ENCODE assay signal across 17 cellular contexts in genomic region chr13:73861136-73861535, GRCh38.
A peak's percentile ranks its signal among the peaks of the same experiment; 100 is the strongest.
DNase-seq lines count a peak whose midpoint lies in the region; ATAC-seq and TF ChIP-seq lines count a peak whose summit lies in the region.
"Had no signal": no experiment of that assay in that cellular context is flagged by ENCODE, and none has a peak within 500 bp of the region (broad histone marks: within the 10 kb centered on the region; RNA-seq: fewer than 3 reads in every experiment).

No MANE protein-coding gene starts in this region.

- peaks cover 31% of the 10 kb centered on the region for H3K79me2 ChIP-seq in DND-41 (ENCODE audit: insufficient read depth, low read length)

- H3K9me3 Mint-ChIP-seq in activated T-cell treated with anti-CD3 and anti-CD28 coated beads, Interleukin-2, amount 50 U/mL, for 24 hours, result no peaks in the 10 kb centered on the region
- H3K9me3 Mint-ChIP-seq in activated T-helper 17 cell treated with anti-CD3 and anti-CD28 coated beads, Interleukin-2, amount 50 U/mL, for 72 hours, result no peaks in the 10 kb centered on the region
- no peaks in the 10 kb centered on the region for H3K9me3 Mint-ChIP-seq in stimulated activated effector memory CD8-positive, alpha-beta T cell treated with anti-CD3 and anti-CD28 coated beads, Interleukin-12 subunit alpha, Interleukin-12 subunit beta, amount 100 ng/mL, for 72 hours

- H3K4me3 ChIP-seq in DND-41 (ENCODE audit: low read depth in 1 of 2, low read length in 2 of 2), result no peak overlapping the region
- no peak overlapping the region for H3K4me3 ChIP-seq in esophagus muscularis mucosa
- no peak overlapping the region for H3K4me3 ChIP-seq in prostate gland
- H3K4me3 ChIP-seq: GM23248 had no signal

- ATAC-seq in DND-41 (ENCODE audit: insufficient read depth, low read depth) (0 out of 3 replicates have a peak, but pooled peaks have one; percentile 39), GM18858 (IDR thresholded peaks at IDR 0.05; ENCODE audit: unreplicated experiment) (no peak)
- ATAC-seq in activated T-helper 17 cell treated with anti-CD3 and anti-CD28 coated beads, Interleukin-2, amount 50 U/mL, for 72 hours (replicated peaks), result peak; percentile 45
- no peak for ATAC-seq in stimulated activated effector memory CD8-positive, alpha-beta T cell treated with anti-CD3 and anti-CD28 coated beads, Interleukin-12 subunit alpha, Interleukin-12 subunit beta, amount 100 ng/mL, for 72 hours

- TF ChIP-seq EP300 in esophagus muscularis mucosa (IDR thresholded peaks at IDR 0.05), result no peak

- peak overlapping the region; percentile 60 for H3K27ac Mint-ChIP-seq in activated T-cell treated with anti-CD3 and anti-CD28 coated beads, Interleukin-2, amount 50 U/mL, for 24 hours
- H3K27ac Mint-ChIP-seq in activated T-helper 17 cell treated with anti-CD3 and anti-CD28 coated beads, Interleukin-2, amount 50 U/mL, for 72 hours, result peak overlapping the region; percentile 11
- peak overlapping the region; percentile 17 for H3K27ac Mint-ChIP-seq in stimulated activated effector memory CD8-positive, alpha-beta T cell treated with anti-CD3 and anti-CD28 coated beads, Interleukin-12 subunit alpha, Interleukin-12 subunit beta, amount 100 ng/mL, for 72 hours

- no peaks in the 10 kb centered on the region for H3K9me3 ChIP-seq in DND-41 (ENCODE audit: insufficient read depth, low read length, severe bottlenecking)
- no peaks in the 10 kb centered on the region for H3K9me3 ChIP-seq in esophagus muscularis mucosa
- H3K9me3 ChIP-seq in prostate gland, result no peaks in the 10 kb centered on the region

- no peaks in the 10 kb centered on the region for H3K36me3 ChIP-seq in DND-41 (ENCODE audit: insufficient read depth, low read length)
- no peaks in the 10 kb centered on the region for H3K36me3 ChIP-seq in esophagus muscularis mucosa
- H3K36me3 ChIP-seq in prostate gland, result no peaks in the 10 kb centered on the region

- H3K27me3 Mint-ChIP-seq in activated T-cell treated with anti-CD3 and anti-CD28 coated beads, Interleukin-2, amount 50 U/mL, for 24 hours, result no peaks in the 10 kb centered on the region
- H3K27me3 Mint-ChIP-seq in activated T-helper 17 cell treated with anti-CD3 and anti-CD28 coated beads, Interleukin-2, amount 50 U/mL, for 72 hours, result no peaks in the 10 kb centered on the region

- TF ChIP-seq POLR2A in esophagus muscularis mucosa (IDR thresholded peaks at IDR 0.05; ENCODE audit: low read depth) (no peak), prostate gland (IDR thresholded peaks at IDR 0.05) (no peak)

- H4K20me1 ChIP-seq in DND-41 (ENCODE audit: insufficient read depth, low read length), result 0 out of 2 replicates have a peak, but pooled peaks cover 4% of the 10 kb centered on the region

- DNase-seq in activated T-cell treated with anti-CD3 and anti-CD28 coated beads, Interleukin-2, amount 50 U/mL, for 24 hours, result no peak
- DNase-seq in activated T-cell treated with anti-CD3 and anti-CD28 coated beads, Interleukin-2, amount 50 U/mL, for 48 hours, result no peak
- DNase-seq in DND-41 (no peak), esophagus muscularis mucosa (ENCODE audit: extremely low spot score) (no peak), prostate gland (ENCODE audit: low spot score) (no peak)
- no peak for DNase-seq in stimulated activated effector memory CD8-positive, alpha-beta T cell treated with anti-CD3 and anti-CD28 coated beads, Interleukin-12 subunit alpha, Interleukin-12 subunit beta, amount 100 ng/mL, for 72 hours (ENCODE audit: low spot score in 2 of 2)
- DNase-seq: DMS79; GDM1; GM23248; KBM-7; NCI-H1092; NCI-H1694; NCI-H69; NK-92 treated with Interleukin-12 subunit alpha and Interleukin-12 subunit beta, amount 100 ng/mL, for 24 hours had no signal

- intact Hi-C loops in esophagus muscularis mucosa (cut with DNase I) (no loop called here), prostate gland (cut with DNase I) (no loop called here)

- H3K27me3 ChIP-seq in DND-41 (ENCODE audit: insufficient read depth, low read length, poor library complexity) (no peaks in the 10 kb centered on the region), esophagus muscularis mucosa (no peaks in the 10 kb centered on the region), prostate gland (replicated peaks; ENCODE audit: insufficient read depth) (no peaks in the 10 kb centered on the region)

- H3K36me3 Mint-ChIP-seq in activated T-cell treated with anti-CD3 and anti-CD28 coated beads, Interleukin-2, amount 50 U/mL, for 24 hours (ENCODE audit: low read depth), result peaks cover 9% of the 10 kb centered on the region
- no peaks in the 10 kb centered on the region for H3K36me3 Mint-ChIP-seq in activated T-helper 17 cell treated with anti-CD3 and anti-CD28 coated beads, Interleukin-2, amount 50 U/mL, for 72 hours (ENCODE audit: low read depth)
- H3K36me3 Mint-ChIP-seq in stimulated activated effector memory CD8-positive, alpha-beta T cell treated with anti-CD3 and anti-CD28 coated beads, Interleukin-12 subunit alpha, Interleukin-12 subunit beta, amount 100 ng/mL, for 72 hours, result peaks cover 6% of the 10 kb centered on the region

- WGBS in esophagus muscularis mucosa, result 93% methylated on average over 2 of the region's 2 CpGs
- WGBS in prostate gland, result 95% methylated on average over 2 of the region's 2 CpGs

- TF ChIP-seq CTCF in DND-41 (IDR thresholded peaks at IDR 0.05; ENCODE audit: borderline replicate concordance, extremely low read depth, low read length, poor library complexity, severe bottlenecking), result no peak
- TF ChIP-seq CTCF in esophagus muscularis mucosa (IDR thresholded peaks at IDR 0.05), result no peak
- TF ChIP-seq CTCF in prostate gland (IDR thresholded peaks at IDR 0.05), result no peak

- H2AFZ ChIP-seq in DND-41 (ENCODE audit: low read depth, low read length), result no peak overlapping the region
- H2AFZ ChIP-seq: GM23248 had no signal

- H3K4me1 Mint-ChIP-seq in activated T-cell treated with anti-CD3 and anti-CD28 coated beads, Interleukin-2, amount 50 U/mL, for 24 hours (ENCODE audit: low read depth), result peaks cover 54% of the 10 kb centered on the region
- H3K4me1 Mint-ChIP-seq in activated T-helper 17 cell treated with anti-CD3 and anti-CD28 coated beads, Interleukin-2, amount 50 U/mL, for 72 hours, result peaks cover 37% of the 10 kb centered on the region
- H3K4me1 Mint-ChIP-seq in stimulated activated effector memory CD8-positive, alpha-beta T cell treated with anti-CD3 and anti-CD28 coated beads, Interleukin-12 subunit alpha, Interleukin-12 subunit beta, amount 100 ng/mL, for 72 hours, result peaks cover 43% of the 10 kb centered on the region

- no peak overlapping the region for H3K4me2 ChIP-seq in DND-41 (ENCODE audit: insufficient read depth, low read length)

- no peak overlapping the region for H3K4me3 Mint-ChIP-seq in activated T-cell treated with anti-CD3 and anti-CD28 coated beads, Interleukin-2, amount 50 U/mL, for 24 hours
- peak overlapping the region; percentile 87 for H3K4me3 Mint-ChIP-seq in activated T-helper 17 cell treated with anti-CD3 and anti-CD28 coated beads, Interleukin-2, amount 50 U/mL, for 72 hours
- H3K4me3 Mint-ChIP-seq in stimulated activated effector memory CD8-positive, alpha-beta T cell treated with anti-CD3 and anti-CD28 coated beads, Interleukin-12 subunit alpha, Interleukin-12 subunit beta, amount 100 ng/mL, for 72 hours, result no peak overlapping the region

- H3K4me1 ChIP-seq in DND-41 (ENCODE audit: insufficient read depth, low read length) (no peaks in the 10 kb centered on the region), esophagus muscularis mucosa (no peaks in the 10 kb centered on the region), prostate gland (replicated peaks) (no peaks in the 10 kb centered on the region)

- H3K27ac ChIP-seq in DND-41 (ENCODE audit: low read length) (no peak overlapping the region), esophagus muscularis mucosa (replicated peaks in 1 of 4) (no peak overlapping the region), prostate gland (no peak overlapping the region)
- H3K27ac ChIP-seq: C4-2B, GM23248 had no signal

- H3K9ac ChIP-seq in DND-41 (ENCODE audit: low read depth, low read length), result no peak overlapping the region
- H3K9ac ChIP-seq: GM23248 had no signal

Comparison
In these comparisons a context has a peak if more than half of its experiments do, and no peak if none do; other contexts are left out.
1. ATAC-seq: peak in DND-41 (single experiment) and activated T-helper 17 cell treated with anti-CD3 and anti-CD28 coated beads, Interleukin-2, amount 50 U/mL, for 72 hours (single experiment); none in stimulated activated effector memory CD8-positive, alpha-beta T cell treated with anti-CD3 and anti-CD28 coated beads, Interleukin-12 subunit alpha, Interleukin-12 subunit beta, amount 100 ng/mL, for 72 hours (single experiment) and GM18858 (single experiment).
2. Peak in every context shown above with its lines, with median percentiles within 50 percentile points of each other: H3K27ac Mint-ChIP-seq.